ENCODE assay signal across 11 cellular contexts in genomic region chr10:90847436-90847835, GRCh38. TPM values are rescaled to one million over a fixed set of nuclear protein-coding genes. Genes with fewer than 3 reads are reported as not detected.
DNase-seq lines count a peak whose midpoint lies in the region; ATAC-seq and TF ChIP-seq lines count a peak whose summit lies in the region.
"Had no signal": no experiment of that assay in that cellular context is flagged by ENCODE, and none has a peak within 500 bp of the region (broad histone marks: within the 10 kb centered on the region; RNA-seq: fewer than 3 reads in every experiment).

No MANE protein-coding gene starts in this region.

- no peak for TF ChIP-seq CTCF in type B pancreatic cell (conservative IDR thresholded peaks at IDR 0.05)

- no peaks in the 10 kb centered on the region for H3K36me3 ChIP-seq in CD4-positive, CD25-positive, alpha-beta regulatory T cell (ENCODE audit: control insufficient read depth, insufficient read depth, low read length)
- H3K36me3 ChIP-seq in adipocyte (ENCODE audit: control insufficient read depth, insufficient read depth, low read length, severe bottlenecking): no peaks in the 10 kb centered on the region

- peak in 1 of 3 donors; percentile 10 for DNase-seq in CD4-positive, CD25-positive, alpha-beta regulatory T cell
- DNase-seq in LoVo (ENCODE audit: low spot score): peak; percentile 6
- DNase-seq in adipocyte (ENCODE audit: low read depth): peak; percentile 51
- DNase-seq in memory B cell (ENCODE audit: low spot score in 2 of 2): no peak
- DNase-seq in KG1 (lab: John Stamatoyannopoulos, UW): no peak
- no peak for DNase-seq in activated CD4-positive, alpha-beta T cell treated with anti-CD3 and anti-CD28 coated beads for 4 hours
- DNase-seq in NCI-H748 (lab: John Stamatoyannopoulos, UW; ENCODE audit: unreplicated experiment): no peak
- DNase-seq in type B pancreatic cell (ENCODE audit: extremely low spot score, unreplicated experiment): no peak
- DNase-seq: activated naive CD4-positive, alpha-beta T cell had no signal

- peaks cover 12 to 17% of the 10 kb centered on the region in 2 experiments for H3K9me3 ChIP-seq in CD4-positive, CD25-positive, alpha-beta regulatory T cell (ENCODE audit: control insufficient read depth in 2 of 2, low read length in 2 of 2)
- H3K9me3 ChIP-seq in adipocyte (ENCODE audit: control insufficient read depth, low read length): peaks cover 13% of the 10 kb centered on the region

- peaks cover 16% of the 10 kb centered on the region for H3K27me3 ChIP-seq in CD4-positive, CD25-positive, alpha-beta regulatory T cell (ENCODE audit: control insufficient read depth, insufficient read depth, low read length)
- H3K27me3 ChIP-seq in adipocyte (replicated peaks; ENCODE audit: control insufficient read depth, insufficient read depth, low read length): peaks cover 6% of the 10 kb centered on the region

- peaks cover 28% of the 10 kb centered on the region for H3K27me3 Mint-ChIP-seq in CD4-positive, CD25-positive, alpha-beta regulatory T cell
- H3K27me3 Mint-ChIP-seq in memory B cell: peaks cover 22% of the 10 kb centered on the region
- peaks cover 25% of the 10 kb centered on the region for H3K27me3 Mint-ChIP-seq in type B pancreatic cell

- no peak overlapping the region for H3K4me3 Mint-ChIP-seq in CD4-positive, CD25-positive, alpha-beta regulatory T cell
- H3K4me3 Mint-ChIP-seq in memory B cell (no peak overlapping the region), type B pancreatic cell (no peak overlapping the region)

- no peak overlapping the region for H3K4me3 ChIP-seq in CD4-positive, CD25-positive, alpha-beta regulatory T cell (ENCODE audit: low read depth, low read length)
- no peak overlapping the region for H3K4me3 ChIP-seq in adipocyte (ENCODE audit: low read length)
- H3K4me3 ChIP-seq: skin epidermis had no signal

- H3K4me1 Mint-ChIP-seq in CD4-positive, CD25-positive, alpha-beta regulatory T cell: no peaks in the 10 kb centered on the region
- H3K4me1 Mint-ChIP-seq in memory B cell (peaks cover 5% of the 10 kb centered on the region), type B pancreatic cell (ENCODE audit: unreplicated experiment) (no peaks in the 10 kb centered on the region)

- no peak overlapping the region for H3K27ac ChIP-seq in CD4-positive, CD25-positive, alpha-beta regulatory T cell (ENCODE audit: insufficient read depth, low read length, poor library complexity, severe bottlenecking)

- peaks cover 0 to 20% (median 7%) of the 10 kb centered on the region in 7 donors for H3K9me3 Mint-ChIP-seq in CD4-positive, CD25-positive, alpha-beta regulatory T cell
- H3K9me3 Mint-ChIP-seq in memory B cell (peaks cover 6% of the 10 kb centered on the region), type B pancreatic cell (peaks cover 11% of the 10 kb centered on the region)

- peaks cover 5% of the 10 kb centered on the region for H3K36me3 Mint-ChIP-seq in CD4-positive, CD25-positive, alpha-beta regulatory T cell
- peaks cover 5% of the 10 kb centered on the region for H3K36me3 Mint-ChIP-seq in memory B cell
- H3K36me3 Mint-ChIP-seq in type B pancreatic cell: peaks cover 6% of the 10 kb centered on the region

- no peak overlapping the region for H3K9ac ChIP-seq in adipocyte (ENCODE audit: low read length)

- H3K27ac Mint-ChIP-seq in CD4-positive, CD25-positive, alpha-beta regulatory T cell: no peak overlapping the region
- H3K27ac Mint-ChIP-seq in memory B cell (no peak overlapping the region), type B pancreatic cell (no peak overlapping the region)

- H3K4me1 ChIP-seq in CD4-positive, CD25-positive, alpha-beta regulatory T cell (ENCODE audit: control insufficient read depth, insufficient read depth, low read length, poor library complexity, severe bottlenecking): no peaks in the 10 kb centered on the region
- H3K4me1 ChIP-seq in adipocyte (ENCODE audit: control insufficient read depth, insufficient read depth, low read length): peaks cover 3% of the 10 kb centered on the region

- peak; percentile 40 to 52 for ATAC-seq in CD4-positive, CD25-positive, alpha-beta regulatory T cell (ENCODE audit: low read depth in 2 of 2)
- ATAC-seq in memory B cell (ENCODE audit: low read depth): peak; percentile 84

RNA-seq across cellular contexts. Expression of gene HTR7, which starts 10.4 kb away (rescaled TPM):
- not detected for total RNA-seq in CD4-positive, CD25-positive, alpha-beta regulatory T cell
- polyA plus RNA-seq in CD4-positive, CD25-positive, alpha-beta regulatory T cell: not detected
- 0.31 and 2.3 TPM in 2 replicates for total RNA-seq in type B pancreatic cell (ENCODE audit: low replicate concordance)
- total RNA-seq: HT-29 had no signal

RNA-seq across cellular contexts. Expression of gene RPP30, which starts 24.3 kb away (rescaled TPM):
- 27.3 TPM for total RNA-seq in CD4-positive, CD25-positive, alpha-beta regulatory T cell
- polyA plus RNA-seq in CD4-positive, CD25-positive, alpha-beta regulatory T cell: 10 to 100 TPM; 47.0 to 54.7 (median 53.8) TPM
- 38.7 and 58.0 TPM in 2 replicates for total RNA-seq in type B pancreatic cell (ENCODE audit: low replicate concordance)

Comparison
In these comparisons a context has a peak if more than half of its experiments do, and no peak if none do; other contexts are left out.
1. DNase-seq: peak in LoVo (single experiment) and adipocyte (single experiment); none in memory B cell (0 of 2), KG1 (single experiment), activated CD4-positive, alpha-beta T cell treated with anti-CD3 and anti-CD28 coated beads for 4 hours (0 of 2), NCI-H748 (single experiment) and type B pancreatic cell (single experiment).